ENCODE assay signal across 8 cellular contexts in genomic region chr10:119750391-119751230, GRCh38. TPM values are rescaled to one million over a fixed set of nuclear protein-coding genes. Genes with fewer than 3 reads are reported as not detected.
DNase-seq lines count a peak whose midpoint lies in the region; ATAC-seq, FAIRE-seq and TF ChIP-seq lines count a peak whose summit lies in the region.

No MANE protein-coding gene starts in this region.

- H3K4me3 ChIP-seq in astrocyte (ENCODE audit: insufficient read depth, low read depth, low read length) = no peak overlapping the region
- no peak overlapping the region for H3K4me3 ChIP-seq in hepatocyte
- no peak overlapping the region for H3K4me3 ChIP-seq in sigmoid colon

- H4K20me1 ChIP-seq in astrocyte (ENCODE audit: insufficient read depth, low read length) (no peaks in the 10 kb centered on the region), hepatocyte (ENCODE audit: insufficient read depth, poor library complexity, severe bottlenecking) (no peaks in the 10 kb centered on the region)

- no peak overlapping the region for H3K27ac ChIP-seq in astrocyte (ENCODE audit: low read depth, low read length)
- no peak overlapping the region for H3K27ac ChIP-seq in hepatocyte
- peak overlapping the region in 3 of 4 donors; percentile 8 to 49 (median 30) for H3K27ac ChIP-seq in sigmoid colon

- no peak for TF ChIP-seq POLR2A in sigmoid colon (IDR thresholded peaks at IDR 0.05)

- no peak overlapping the region for H2AFZ ChIP-seq in astrocyte (ENCODE audit: low read depth, low read length)
- H2AFZ ChIP-seq in hepatocyte = no peak overlapping the region

- intact Hi-C loops in sigmoid colon (cut with DNase I) = loop anchor here (1.0 kb wide), 1 partner anchor 109 kb away; no protein-coding TSS in a partner anchor

- TF ChIP-seq EP300 in sigmoid colon (IDR thresholded peaks at IDR 0.05) = no peak

- peaks cover 18% of the 10 kb centered on the region for H3K4me1 Mint-ChIP-seq in T-helper 17 cell
- peaks cover 29% of the 10 kb centered on the region for H3K4me1 Mint-ChIP-seq in astrocyte (ENCODE audit: low read depth, unreplicated experiment)

- H3K79me2 ChIP-seq in astrocyte (ENCODE audit: insufficient read depth, low read length) = peaks cover 13% of the 10 kb centered on the region
- H3K79me2 ChIP-seq in hepatocyte = peaks cover 35% of the 10 kb centered on the region

- H3K4me1 ChIP-seq in astrocyte (ENCODE audit: insufficient read depth, low read length) (peaks cover 12% of the 10 kb centered on the region), hepatocyte (ENCODE audit: insufficient read depth) (peaks cover 23% of the 10 kb centered on the region), sigmoid colon (peaks cover 0 to 45% (median 31%) of the 10 kb centered on the region in 4 donors)

- H3K9ac ChIP-seq in astrocyte (ENCODE audit: low read length) = peak overlapping the region; percentile 4

- no peaks in the 10 kb centered on the region for H3K9me2 ChIP-seq in hepatocyte (replicated peaks; ENCODE audit: insufficient read depth)

- H3K4me3 Mint-ChIP-seq in T-helper 17 cell (peak overlapping the region; percentile 53), astrocyte (ENCODE audit: unreplicated experiment) (no peak overlapping the region)

- H3K9me3 Mint-ChIP-seq in astrocyte (ENCODE audit: unreplicated experiment) = no peaks in the 10 kb centered on the region

- peak; percentile 90 for FAIRE-seq in astrocyte (lab: Jason Lieb, UNC)

- no peaks in the 10 kb centered on the region for H3K9me3 ChIP-seq in T-helper 17 cell (ENCODE audit: control insufficient read depth, low read length, poor library complexity, severe bottlenecking)
- no peaks in the 10 kb centered on the region for H3K9me3 ChIP-seq in astrocyte (ENCODE audit: insufficient read depth, low read depth, low read length)
- no peaks in the 10 kb centered on the region for H3K9me3 ChIP-seq in hepatocyte (ENCODE audit: low read depth)
- H3K9me3 ChIP-seq in sigmoid colon = no peaks in the 10 kb centered on the region

- H3K27ac Mint-ChIP-seq in T-helper 17 cell (peak overlapping the region; percentile 66), astrocyte (ENCODE audit: unreplicated experiment) (peak overlapping the region; percentile 34)

- DNase-seq in NCI-H146 (lab: John Stamatoyannopoulos, UW) = peak; percentile 69
- peak; percentile 19 to 42 (median 19) for DNase-seq in T-helper 17 cell
- DNase-seq in astrocyte (ENCODE audit: low read depth) = peak; percentile 55
- DNase-seq in hepatocyte (ENCODE audit: low spot score) = peak; percentile 86
- DNase-seq in sigmoid colon = peak; percentile 89
- no peak for DNase-seq in 8988T

- H3K27me3 Mint-ChIP-seq in T-helper 17 cell (no peaks in the 10 kb centered on the region), astrocyte (ENCODE audit: low read depth, unreplicated experiment) (no peaks in the 10 kb centered on the region)

- ATAC-seq in HG02642 (IDR thresholded peaks at IDR 0.05; ENCODE audit: poor library complexity, unreplicated experiment) (peak; percentile 85), T-helper 17 cell (peak; percentile 98)

- 39% methylated on average over 9 of the region's 9 CpGs for WGBS in hepatocyte (ENCODE audit: low lambda C conversion rate, missing lambda C conversion rate)
- 29 to 35% methylated on average over 9 of the region's 9 CpGs for WGBS in sigmoid colon, 2 donors

- H3K36me3 Mint-ChIP-seq in T-helper 17 cell (ENCODE audit: low read depth) (peaks cover 3% of the 10 kb centered on the region), astrocyte (ENCODE audit: low read depth, unreplicated experiment) (no peaks in the 10 kb centered on the region)

- TF ChIP-seq CTCF in GM12873 (IDR thresholded peaks at IDR 0.05; ENCODE audit: insufficient read depth, low read depth, low read length, missing control alignments) (peak; percentile 96), astrocyte (IDR thresholded peaks at IDR 0.05; ENCODE audit: insufficient read depth, low read depth, low read length) (peak; percentile 99), hepatocyte (IDR thresholded peaks at IDR 0.05; ENCODE audit: poor library complexity) (peak; percentile 86), sigmoid colon (IDR thresholded peaks at IDR 0.05) (peak; percentile 88 to 93 (median 92))

- H3K36me3 ChIP-seq in astrocyte (ENCODE audit: insufficient read depth, low read length) (no peaks in the 10 kb centered on the region), hepatocyte (replicated peaks; ENCODE audit: insufficient read depth, low read depth) (no peaks in the 10 kb centered on the region), sigmoid colon (no peaks in the 10 kb centered on the region)

- H3K4me2 ChIP-seq in astrocyte (ENCODE audit: low read length) (peak overlapping the region; percentile 2), hepatocyte (no peak overlapping the region)

- H3K27me3 ChIP-seq in astrocyte (ENCODE audit: insufficient read depth, low read length) (no peaks in the 10 kb centered on the region), hepatocyte (no peaks in the 10 kb centered on the region), sigmoid colon (no peaks in the 10 kb centered on the region)

RNA-seq across cellular contexts. Expression of gene INPP5F, which starts 24.8 kb away (rescaled TPM):
- total RNA-seq in T-helper 17 cell (10 to 100 TPM; 10.4 to 11.9 TPM), astrocyte (101 and 102 TPM in 2 replicates), hepatocyte (42.6 and 44.4 TPM in 2 replicates), sigmoid colon (10 to 100 TPM; 16.0 to 22.2 (median 19.2) TPM)
- polyA plus RNA-seq in hepatocyte (9.9 and 17.2 TPM in 2 replicates), sigmoid colon (1 to 10 TPM; 4.4 to 7.7 (median 6.6) TPM)

Comparison
In these comparisons a context has a peak if more than half of its experiments do, and no peak if none do; other contexts are left out.
1. H3K27ac ChIP-seq: peak in sigmoid colon (3 of 4); none in astrocyte (single experiment) and hepatocyte (single experiment).
2. Peak in every context shown above with its lines, with median percentiles within 50 percentile points of each other: CTCF ChIP-seq.